9 cellular contexts compared by ENCODE assay signal in genomic region chr17:63843387-63844292, GRCh38. TPM values are rescaled to one million over a fixed set of nuclear protein-coding genes. Genes with fewer than 3 reads are reported as not detected.
DNase-seq lines count a peak whose midpoint lies in the region; ATAC-seq, FAIRE-seq and TF ChIP-seq lines count a peak whose summit lies in the region.
"Had no signal": no experiment of that assay in that cellular context is flagged by ENCODE, and none has a peak within 500 bp of the region (broad histone marks: within the 10 kb centered on the region; RNA-seq: fewer than 3 reads in every experiment).

No MANE protein-coding gene starts in this region.

- H3K9ac ChIP-seq in mucosa of stomach (ENCODE audit: low read length) = peak overlapping the region; percentile 70

- TF ChIP-seq CTCF in endothelial cell (IDR thresholded peaks at IDR 0.05; ENCODE audit: unreplicated experiment) = no peak
- TF ChIP-seq CTCF in vagina (IDR thresholded peaks at IDR 0.05) = no peak

- H3K9me3 Mint-ChIP-seq in CD4-positive, CD25-positive, alpha-beta regulatory T cell = peaks cover 0 to 4% (median 0%) of the 10 kb centered on the region in 7 donors
- H3K9me3 Mint-ChIP-seq in T-cell = no peaks in the 10 kb centered on the region
- no peaks in the 10 kb centered on the region for H3K9me3 Mint-ChIP-seq in endothelial cell (ENCODE audit: unreplicated experiment)

- DNase-seq in CD4-positive, CD25-positive, alpha-beta regulatory T cell = peak; percentile 25 to 75 (median 32)
- DNase-seq in H54 (ENCODE audit: insufficient read length, low spot score) (peak; percentile 68), T-cell (peak in 11 of 34 experiments; percentile 15 to 43 (median 24)), endothelial cell (ENCODE audit: low spot score) (no peak), vagina (ENCODE audit: extremely low spot score in 2 of 2) (no peak), cerebellar cortex (ENCODE audit: low spot score) (no peak), DMS153 (lab: John Stamatoyannopoulos, UW) (no peak)

- no peak for FAIRE-seq in H54 (lab: Jason Lieb, UNC)

- peak overlapping the region; percentile 92 for H3K27ac ChIP-seq in CD4-positive, CD25-positive, alpha-beta regulatory T cell (ENCODE audit: insufficient read depth, low read length, poor library complexity, severe bottlenecking)
- H3K27ac ChIP-seq in vagina = peak overlapping the region; percentile 83

- no peaks in the 10 kb centered on the region for H3K9me3 ChIP-seq in CD4-positive, CD25-positive, alpha-beta regulatory T cell (ENCODE audit: control insufficient read depth in 2 of 2, low read length in 2 of 2)
- H3K9me3 ChIP-seq in mucosa of stomach (ENCODE audit: control insufficient read depth, low read length) (no peaks in the 10 kb centered on the region), vagina (no peaks in the 10 kb centered on the region)

- no peaks in the 10 kb centered on the region for H3K36me3 ChIP-seq in CD4-positive, CD25-positive, alpha-beta regulatory T cell (ENCODE audit: control insufficient read depth, insufficient read depth, low read length)
- no peaks in the 10 kb centered on the region for H3K36me3 ChIP-seq in mucosa of stomach (ENCODE audit: control insufficient read depth, insufficient read depth, low read length)
- H3K36me3 ChIP-seq in vagina = no peaks in the 10 kb centered on the region

- no peaks in the 10 kb centered on the region for H3K27me3 ChIP-seq in CD4-positive, CD25-positive, alpha-beta regulatory T cell (ENCODE audit: control insufficient read depth, insufficient read depth, low read length)
- H3K27me3 ChIP-seq in mucosa of stomach (ENCODE audit: control insufficient read depth, insufficient read depth, low read length) (no peaks in the 10 kb centered on the region), vagina (no peaks in the 10 kb centered on the region)

- peak overlapping the region; percentile 88 to 96 (median 91) for H3K4me3 Mint-ChIP-seq in CD4-positive, CD25-positive, alpha-beta regulatory T cell
- peak overlapping the region; percentile 82 to 92 (median 84) for H3K4me3 Mint-ChIP-seq in T-cell
- peak overlapping the region; percentile 87 for H3K4me3 Mint-ChIP-seq in endothelial cell (ENCODE audit: unreplicated experiment)

- peak overlapping the region; percentile 72 for H3K4me3 ChIP-seq in CD4-positive, CD25-positive, alpha-beta regulatory T cell (ENCODE audit: low read depth, low read length)
- H3K4me3 ChIP-seq in mucosa of stomach (ENCODE audit: low read length) = peak overlapping the region; percentile 37
- H3K4me3 ChIP-seq in vagina = peak overlapping the region; percentile 96 to 100

- H3K4me1 ChIP-seq in CD4-positive, CD25-positive, alpha-beta regulatory T cell (ENCODE audit: control insufficient read depth, insufficient read depth, low read length, poor library complexity, severe bottlenecking) = peaks cover 42% of the 10 kb centered on the region
- H3K4me1 ChIP-seq in mucosa of stomach (ENCODE audit: control insufficient read depth, insufficient read depth, low read length) = peaks cover 28% of the 10 kb centered on the region
- peaks cover 45% of the 10 kb centered on the region for H3K4me1 ChIP-seq in vagina

- H3K4me1 Mint-ChIP-seq in CD4-positive, CD25-positive, alpha-beta regulatory T cell = peaks cover 14 to 54% (median 26%) of the 10 kb centered on the region in 4 donors
- H3K4me1 Mint-ChIP-seq in T-cell (peaks cover 40 to 48% (median 47%) of the 10 kb centered on the region in 3 donors), endothelial cell (ENCODE audit: unreplicated experiment) (peaks cover 26% of the 10 kb centered on the region)

- intact Hi-C loops in vagina (cut with DNase I) = loop anchor here (10.0 kb wide), 1 partner anchor 1081 kb away; no protein-coding TSS in a partner anchor

- H3K27ac Mint-ChIP-seq in CD4-positive, CD25-positive, alpha-beta regulatory T cell = peak overlapping the region; percentile 91 to 96 (median 94)
- H3K27ac Mint-ChIP-seq in T-cell (peak overlapping the region; percentile 91 to 92), endothelial cell (ENCODE audit: unreplicated experiment) (peak overlapping the region; percentile 67)

- peak in 1 of 2 donors; percentile 11 for ATAC-seq in CD4-positive, CD25-positive, alpha-beta regulatory T cell (ENCODE audit: low read depth in 2 of 2)
- ATAC-seq in T-cell (replicated peaks in 1 of 4) = peak in 1 of 4 experiments; percentile 20

- H3K36me3 Mint-ChIP-seq in CD4-positive, CD25-positive, alpha-beta regulatory T cell = no peaks in the 10 kb centered on the region
- H3K36me3 Mint-ChIP-seq in T-cell = no peaks in the 10 kb centered on the region
- H3K36me3 Mint-ChIP-seq in endothelial cell (ENCODE audit: low read depth, unreplicated experiment) = peaks cover 5% of the 10 kb centered on the region

- POLR2A ChIA-PET in T-cell (lab: Charles Lee) = interaction anchor here (0.5 to 0.9 kb wide), 11 partner anchors 9 to 814 kb away, joined by 3 to 11 read pairs (median 6); partner anchors contain the start of genes DDX5 (in 1 of the 2) and ICAM2 (in 1 of the 2)

- H3K27me3 Mint-ChIP-seq in CD4-positive, CD25-positive, alpha-beta regulatory T cell = no peaks in the 10 kb centered on the region
- H3K27me3 Mint-ChIP-seq in T-cell = no peaks in the 10 kb centered on the region
- peaks cover 8% of the 10 kb centered on the region for H3K27me3 Mint-ChIP-seq in endothelial cell (ENCODE audit: unreplicated experiment)

- no peak for TF ChIP-seq POLR2A in H54 (IDR thresholded peaks at IDR 0.05; ENCODE audit: low read depth, low read length)
- no peak for TF ChIP-seq POLR2A in vagina (IDR thresholded peaks at IDR 0.05)

- CTCF ChIA-PET in T-cell (lab: Charles Lee) = interaction anchor here (0.5 to 1.5 kb wide), 9 partner anchors 16 to 478 kb away, joined by 3 to 9 read pairs (median 4); partner anchors contain the start of genes CCDC47 (in 1 of the 2) and PSMC5 (in 1 of the 2)

RNA-seq across cellular contexts. Expression of gene SMARCD2, which starts 1.2 kb away (rescaled TPM):
- total RNA-seq in CD4-positive, CD25-positive, alpha-beta regulatory T cell = 132 TPM
- 100 to 1,000 TPM; 104 to 149 (median 113) TPM for polyA plus RNA-seq in CD4-positive, CD25-positive, alpha-beta regulatory T cell
- total RNA-seq in T-cell = 100 to 1,000 TPM in 4 of 5 donors, 10 to 100 TPM in 1; 94.9 to 129 (median 121) TPM
- total RNA-seq in endothelial cell (ENCODE audit: unreplicated experiment) = 57.3 TPM
- 146 TPM for total RNA-seq in vagina

RNA-seq across cellular contexts. Expression of gene FTSJ3, which starts 16.2 kb away (rescaled TPM):
- 39.4 TPM for total RNA-seq in CD4-positive, CD25-positive, alpha-beta regulatory T cell
- 10 to 100 TPM; 19.9 to 25.0 (median 23.1) TPM for polyA plus RNA-seq in CD4-positive, CD25-positive, alpha-beta regulatory T cell
- total RNA-seq in T-cell (10 to 100 TPM; 39.4 to 64.9 (median 53.3) TPM), endothelial cell (ENCODE audit: unreplicated experiment) (48.6 TPM), vagina (44.7 TPM)

RNA-seq across cellular contexts. Expression of gene PSMC5, which starts 16.4 kb away (rescaled TPM):
- total RNA-seq in CD4-positive, CD25-positive, alpha-beta regulatory T cell = 84.8 TPM
- 100 to 1,000 TPM; 140 to 222 (median 169) TPM for polyA plus RNA-seq in CD4-positive, CD25-positive, alpha-beta regulatory T cell
- total RNA-seq in T-cell = 100 to 1,000 TPM in 3 of 5 donors, 10 to 100 TPM in 2; 83.9 to 114 (median 107) TPM
- total RNA-seq in endothelial cell (ENCODE audit: unreplicated experiment) = 124 TPM
- 92.3 TPM for total RNA-seq in vagina

RNA-seq across cellular contexts. Expression of gene CSH2, which starts 29.8 kb away (rescaled TPM):
- total RNA-seq in CD4-positive, CD25-positive, alpha-beta regulatory T cell = 3.8 TPM
- polyA plus RNA-seq in CD4-positive, CD25-positive, alpha-beta regulatory T cell = not detected
- not detected for total RNA-seq in T-cell
- not detected for total RNA-seq in endothelial cell (ENCODE audit: unreplicated experiment)
- not detected for total RNA-seq in vagina
- total RNA-seq: T-helper 2 cell treated with Interferon-gamma antibody and Interleukin-4, amounts not matched to agents 100 ng/mL and 5 ng/mL, for 36 hours had no signal

RNA-seq across cellular contexts. Expression of gene GH2, which starts 38.1 kb away (rescaled TPM):
- total RNA-seq in CD4-positive, CD25-positive, alpha-beta regulatory T cell = not detected
- not detected for polyA plus RNA-seq in CD4-positive, CD25-positive, alpha-beta regulatory T cell
- total RNA-seq in T-cell = not detected
- total RNA-seq in endothelial cell (ENCODE audit: unreplicated experiment) = not detected
- total RNA-seq in vagina = not detected
- total RNA-seq: T-helper 2 cell treated with Interferon-gamma antibody and Interleukin-4, amounts not matched to agents 100 ng/mL and 5 ng/mL, for 36 hours had no signal

Comparison
In these comparisons a context has a peak if more than half of its experiments do, and no peak if none do; other contexts are left out.
1. DNase-seq: peak in CD4-positive, CD25-positive, alpha-beta regulatory T cell (3 of 3) and H54 (single experiment); none in endothelial cell (single experiment), vagina (0 of 2), cerebellar cortex (single experiment) and DMS153 (single experiment).
2. H3K4me3 ChIP-seq: peak in every context shown above with its lines; median percentile 98 in vagina; 72 in CD4-positive, CD25-positive, alpha-beta regulatory T cell; 37 in mucosa of stomach.
3. Peak in every context shown above with its lines, with median percentiles within 50 percentile points of each other: H3K27ac Mint-ChIP-seq and H3K4me3 Mint-ChIP-seq.